Comparison of ENCODE assay signal across 12 cellular contexts in the genomic region with DNA sequence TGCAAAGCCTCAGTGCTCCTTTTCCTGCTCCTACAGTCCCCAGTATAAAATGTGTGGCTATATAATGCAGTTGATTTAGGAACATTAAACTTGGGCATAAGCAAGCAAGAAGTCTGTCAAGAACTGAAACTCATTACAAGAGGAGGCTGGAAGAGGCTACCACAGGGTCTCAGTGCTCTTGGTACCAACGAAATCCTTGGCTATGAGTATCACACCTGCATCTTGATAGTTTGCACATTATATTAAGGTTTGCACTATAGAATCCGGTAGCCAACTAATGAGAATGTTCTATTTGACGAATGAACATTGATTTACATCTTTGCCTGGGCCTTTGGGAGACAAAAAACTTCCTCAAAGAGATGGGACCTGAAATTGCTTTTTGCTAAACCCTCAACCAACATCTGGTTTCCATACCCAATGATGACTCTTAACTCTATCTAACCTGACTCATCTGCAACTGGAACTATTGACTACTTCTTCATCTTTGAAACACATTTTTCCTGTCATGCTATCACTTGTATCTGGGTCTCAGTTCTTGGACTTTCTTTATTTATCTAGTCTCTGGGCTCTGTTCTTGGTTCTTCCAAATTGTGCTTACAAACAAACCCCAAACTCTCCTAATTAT.
DNase-seq lines count a peak whose midpoint lies in the region; ATAC-seq and TF ChIP-seq lines count a peak whose summit lies in the region.
"Had no signal": no experiment of that assay in that cellular context is flagged by ENCODE, and none has a peak within 500 bp of the region (broad histone marks: within the 10 kb centered on the region; RNA-seq: fewer than 3 reads in every experiment).

No MANE protein-coding gene starts in this region.

- no peak overlapping the region for H2AFZ ChIP-seq in OCI-LY3 (ENCODE audit: low read depth, low read length)

- H3K27me3 Mint-ChIP-seq in HFFc6 (ENCODE audit: insufficient read depth) (no peaks in the 10 kb centered on the region; the same call in none of the 2 replicates), nephron progenitor cell (ENCODE audit: low read depth, poor library complexity) (peaks cover 8% of the 10 kb centered on the region)
- H3K27me3 Mint-ChIP-seq: brain, type B pancreatic cell had no signal

- no peaks in the 10 kb centered on the region for H3K9me3 ChIP-seq in OCI-LY3 (ENCODE audit: insufficient read depth, low read length)
- H3K9me3 ChIP-seq: Peyer's patch had no signal

- H3K9ac ChIP-seq in OCI-LY3 (ENCODE audit: low read length), result no peak overlapping the region

- ATAC-seq in GM18868 (IDR thresholded peaks at IDR 0.05; ENCODE audit: unreplicated experiment) (peak; percentile 3), HG03196 (IDR thresholded peaks at IDR 0.05; ENCODE audit: unreplicated experiment) (no peak), HG02840 (IDR thresholded peaks at IDR 0.05; ENCODE audit: low FRiP score, unreplicated experiment) (no peak)

- H3K27ac Mint-ChIP-seq in HFFc6 (peak overlapping the region; percentile 47; the same call in 1 of the 2 replicates), nephron progenitor cell (no peak overlapping the region)
- H3K27ac Mint-ChIP-seq: type B pancreatic cell had no signal

- H3K4me3 Mint-ChIP-seq in HFFc6, result no peak overlapping the region; the same call in 1 of the 2 replicates
- H3K4me3 Mint-ChIP-seq in nephron progenitor cell, result no peak overlapping the region
- H3K4me3 Mint-ChIP-seq: brain, type B pancreatic cell had no signal

- H3K4me2 ChIP-seq in OCI-LY3 (ENCODE audit: low read length), result peak overlapping the region; percentile 19

- peaks cover 30% of the 10 kb centered on the region for H3K4me1 Mint-ChIP-seq in HFFc6 (ENCODE audit: low read depth)
- peaks cover 5% of the 10 kb centered on the region for H3K4me1 Mint-ChIP-seq in nephron progenitor cell

- TF ChIP-seq CTCF in HFFc6 (IDR thresholded peaks at IDR 0.05), result peak; percentile 56
- TF ChIP-seq CTCF in OCI-LY3 (IDR thresholded peaks at IDR 0.05; ENCODE audit: low read depth, low read length), result no peak
- TF ChIP-seq CTCF in nephron progenitor cell (IDR thresholded peaks at IDR 0.05), result peak; percentile 5

- no peak for DNase-seq in HFFc6
- no peak for DNase-seq in nephron progenitor cell
- DNase-seq in iPS-NIHi11 (ENCODE audit: low spot score), result no peak

- H3K27ac ChIP-seq in OCI-LY3 (ENCODE audit: low read length), result no peak overlapping the region; the same call in 1 of the 2 replicates
- H3K27ac ChIP-seq: epithelial cell of prostate, Peyer's patch had no signal

- H3K36me3 ChIP-seq in OCI-LY3 (replicated peaks; ENCODE audit: low read depth, low read length), result no peaks in the 10 kb centered on the region
- H3K36me3 ChIP-seq: Peyer's patch had no signal

- H3K79me2 ChIP-seq in OCI-LY3 (ENCODE audit: low read length), result no peaks in the 10 kb centered on the region

- H3K27me3 ChIP-seq in OCI-LY3 (ENCODE audit: low read depth, low read length), result peaks cover 7% of the 10 kb centered on the region; the same call in 1 of the 2 replicates
- H3K27me3 ChIP-seq: Peyer's patch had no signal

- no peak overlapping the region for H3K4me3 ChIP-seq in OCI-LY3 (ENCODE audit: low read length)
- H3K4me3 ChIP-seq: K562, Peyer's patch had no signal

- H3K9me3 Mint-ChIP-seq in HFFc6 (no peaks in the 10 kb centered on the region), nephron progenitor cell (no peaks in the 10 kb centered on the region)
- H3K9me3 Mint-ChIP-seq: brain, type B pancreatic cell had no signal

- peaks cover 21% of the 10 kb centered on the region for H3K4me1 ChIP-seq in OCI-LY3 (ENCODE audit: low read length)
- H3K4me1 ChIP-seq: Peyer's patch had no signal

- H4K20me1 ChIP-seq in OCI-LY3 (ENCODE audit: insufficient read depth, low read length), result no peaks in the 10 kb centered on the region

- H3K36me3 Mint-ChIP-seq in HFFc6 (ENCODE audit: low read depth) (0 out of 2 replicates have a peak, but pooled peaks cover 7% of the 10 kb centered on the region), nephron progenitor cell (ENCODE audit: low read depth) (no peaks in the 10 kb centered on the region)
- H3K36me3 Mint-ChIP-seq: brain, type B pancreatic cell had no signal
